In genomic region chr12:2647186-2647585, GRCh38 we compare ENCODE assay signal across 16 cellular contexts.
DNase-seq lines count a peak whose midpoint lies in the region; ATAC-seq and TF ChIP-seq lines count a peak whose summit lies in the region.
"Had no signal": no experiment of that assay in that cellular context is flagged by ENCODE, and none has a peak within 500 bp of the region (broad histone marks: within the 10 kb centered on the region; RNA-seq: fewer than 3 reads in every experiment).

No MANE protein-coding gene starts in this region.

- intact Hi-C loops in sciatic nerve (cut with DNase I): no loop called here
- intact Hi-C loops in upper lobe of right lung (cut with DNase I): no loop called here
- intact Hi-C loops in body of pancreas (cut with DNase I): no loop called here

- 67 to 69% methylated on average over 4 to 7 of the region's 7 CpGs for WGBS in body of pancreas, 2 donors

- no peaks in the 10 kb centered on the region for H3K4me1 ChIP-seq in RWPE2 (ENCODE audit: insufficient read depth, poor library complexity, severe bottlenecking)
- no peaks in the 10 kb centered on the region for H3K4me1 ChIP-seq in upper lobe of right lung
- no peaks in the 10 kb centered on the region for H3K4me1 ChIP-seq in body of pancreas
- H3K4me1 ChIP-seq: Caco-2 had no signal

- TF ChIP-seq CTCF in RWPE2 (IDR thresholded peaks at IDR 0.05; ENCODE audit: poor library complexity, severe bottlenecking): no peak
- TF ChIP-seq CTCF in coronary artery (IDR thresholded peaks at IDR 0.05): no peak
- no peak for TF ChIP-seq CTCF in upper lobe of right lung (IDR thresholded peaks at IDR 0.05)
- TF ChIP-seq CTCF in body of pancreas (IDR thresholded peaks at IDR 0.05): no peak

- ATAC-seq in RWPE2 (ENCODE audit: low read depth) (no peak), sciatic nerve (no peak), upper lobe of right lung (no peak), body of pancreas (no peak), left lobe of liver (no peak)
- ATAC-seq: GM12878, GM23338 had no signal

- H3K36me3 ChIP-seq in RWPE2 (ENCODE audit: low read depth): no peaks in the 10 kb centered on the region
- no peaks in the 10 kb centered on the region for H3K36me3 ChIP-seq in upper lobe of right lung
- no peaks in the 10 kb centered on the region for H3K36me3 ChIP-seq in body of pancreas (replicated peaks in 1 of 2; ENCODE audit: insufficient read depth in 1 of 2, low read depth in 2 of 2)
- H3K36me3 ChIP-seq: BLaER1 had no signal

- H3K4me3 ChIP-seq in RWPE2 (ENCODE audit: severe bottlenecking): no peak overlapping the region
- H3K4me3 ChIP-seq in coronary artery: no peak overlapping the region
- H3K4me3 ChIP-seq in upper lobe of right lung: no peak overlapping the region
- no peak overlapping the region for H3K4me3 ChIP-seq in body of pancreas
- H3K4me3 ChIP-seq: BLaER1, GM12878, GM23338 had no signal

- in situ Hi-C loops in G401 (cut with HindIII; ENCODE audit: low sequenced_read_pairs): no loop called here

- H3K27ac ChIP-seq in RWPE2 (ENCODE audit: poor library complexity, severe bottlenecking) (no peak overlapping the region), coronary artery (no peak overlapping the region), upper lobe of right lung (no peak overlapping the region), body of pancreas (no peak overlapping the region)
- H3K27ac ChIP-seq: BLaER1 had no signal

- H3K27me3 ChIP-seq in RWPE2 (ENCODE audit: insufficient read depth, poor library complexity, severe bottlenecking) (peaks cover 81% of the 10 kb centered on the region), upper lobe of right lung (peaks cover 9% of the 10 kb centered on the region), body of pancreas (no peaks in the 10 kb centered on the region)
- H3K27me3 ChIP-seq: BLaER1 had no signal

- no peaks in the 10 kb centered on the region for H3K9me3 ChIP-seq in RWPE2 (ENCODE audit: severe bottlenecking)
- no peaks in the 10 kb centered on the region for H3K9me3 ChIP-seq in upper lobe of right lung
- no peaks in the 10 kb centered on the region for H3K9me3 ChIP-seq in body of pancreas
- H3K9me3 ChIP-seq: BLaER1, Caco-2 had no signal

- DNase-seq in RWPE2 (ENCODE audit: low spot score): peak; percentile 16
- peak; percentile 56 for DNase-seq in coronary artery (ENCODE audit: low spot score)
- peak; percentile 7 for DNase-seq in sciatic nerve (ENCODE audit: low spot score)
- peak; percentile 36 for DNase-seq in upper lobe of right lung
- no peak for DNase-seq in G401 (ENCODE audit: low spot score)
- no peak for DNase-seq in body of pancreas
- no peak for DNase-seq in left lobe of liver (ENCODE audit: low spot score)
- DNase-seq: 8988T; AML-193; CD8-positive, alpha-beta memory T cell; DMS53; H7 had no signal

- TF ChIP-seq POLR2A in body of pancreas (IDR thresholded peaks at IDR 0.05): no peak

Comparison
In these comparisons a context has a peak if more than half of its experiments do, and no peak if none do; other contexts are left out.
1. DNase-seq: peak in RWPE2 (single experiment), coronary artery (single experiment), sciatic nerve (single experiment) and upper lobe of right lung (single experiment); none in G401 (single experiment), body of pancreas (0 of 4) and left lobe of liver (single experiment).